ENCODE assay signal across 24 cellular contexts in genomic region chr5:914174-914573, GRCh38. TPM values are rescaled to one million over a fixed set of nuclear protein-coding genes. Genes with fewer than 3 reads are reported as not detected.
A peak's percentile ranks its signal among the peaks of the same experiment; 100 is the strongest.
DNase-seq lines count a peak whose midpoint lies in the region; ATAC-seq, FAIRE-seq and TF ChIP-seq lines count a peak whose summit lies in the region.
"Had no signal": no experiment of that assay in that cellular context is flagged by ENCODE, and none has a peak within 500 bp of the region (broad histone marks: within the 10 kb centered on the region; RNA-seq: fewer than 3 reads in every experiment).

No MANE protein-coding gene starts in this region.

- peaks cover 31% of the 10 kb centered on the region for H3K36me3 Mint-ChIP-seq in MCF 10A (ENCODE audit: insufficient read depth, unreplicated experiment)
- H3K36me3 Mint-ChIP-seq in activated T-helper 17 cell treated with anti-CD3 and anti-CD28 coated beads, Interleukin-2, amount 50 U/mL, for 72 hours (ENCODE audit: low read depth) = peaks cover 36% of the 10 kb centered on the region

- no peak for TF ChIP-seq CTCF in MCF 10A (IDR thresholded peaks at IDR 0.05; ENCODE audit: unreplicated experiment)
- no peak for TF ChIP-seq CTCF in breast epithelium (IDR thresholded peaks at IDR 0.05)
- no peak for TF ChIP-seq CTCF in keratinocyte (optimal IDR thresholded peaks at IDR 0.05 in 1 of 3, IDR thresholded peaks at IDR 0.05 in 1 of 3, conservative IDR thresholded peaks at IDR 0.05 in 1 of 3; ENCODE audit: extremely low read depth in 1 of 3, insufficient read depth in 2 of 3, low read length in 3 of 3)
- no peak for TF ChIP-seq CTCF in dorsolateral prefrontal cortex (IDR thresholded peaks at IDR 0.05 in 54 of 56, conservative IDR thresholded peaks at IDR 0.05 in 2 of 56; ENCODE audit: low read depth in 1 of 56, partially characterized antibody in 56 of 56)

- no peak for DNase-seq in MCF 10A (ENCODE audit: unreplicated experiment)
- DNase-seq in breast epithelium (ENCODE audit: low spot score in 2 of 2) = no peak
- DNase-seq in keratinocyte (ENCODE audit: low read depth, low spot score) = no peak
- no peak for DNase-seq in dorsolateral prefrontal cortex
- DNase-seq in NCI-H524 treated with DMSO at 0.1 percent for 48 hours (lab: John Stamatoyannopoulos, UW) = no peak
- DNase-seq: AML-193; CD4-positive, alpha-beta T cell; DMS53; H7; KBM-7; MG63; NCI-H1105 treated with DMSO at 0.1 percent for 48 hours; NCI-H146; NCI-H1930; NCI-H2227 treated with DMSO at 0.1 percent for 48 hours; NCI-H69; SHP77 treated with DMSO at 0.1 percent for 48 hours had no signal

- H4K20me1 ChIP-seq in keratinocyte (ENCODE audit: control insufficient read depth, extremely low read depth, insufficient read depth, low read length) = peaks cover 3% of the 10 kb centered on the region

- ATAC-seq in activated T-helper 17 cell treated with anti-CD3 and anti-CD28 coated beads, Interleukin-2, amount 50 U/mL, for 72 hours (replicated peaks) = no peak
- no peak for ATAC-seq in HG03095 (IDR thresholded peaks at IDR 0.05; ENCODE audit: unreplicated experiment)
- ATAC-seq: Panc1 had no signal

- TF ChIP-seq POLR2A in breast epithelium (IDR thresholded peaks at IDR 0.05) = no peak

- peaks cover 40% of the 10 kb centered on the region for H3K4me1 Mint-ChIP-seq in MCF 10A (ENCODE audit: insufficient read depth, unreplicated experiment)
- H3K4me1 Mint-ChIP-seq in activated T-helper 17 cell treated with anti-CD3 and anti-CD28 coated beads, Interleukin-2, amount 50 U/mL, for 72 hours = peaks cover 13% of the 10 kb centered on the region

- no peak overlapping the region for H3K4me3 ChIP-seq in breast epithelium
- no peak overlapping the region for H3K4me3 ChIP-seq in keratinocyte (ENCODE audit: control insufficient read depth in 2 of 3, extremely low read depth in 1 of 3, insufficient read depth in 2 of 3, low read depth in 1 of 3, low read length in 3 of 3)
- no peak overlapping the region for H3K4me3 ChIP-seq in dorsolateral prefrontal cortex
- H3K4me3 ChIP-seq: BLaER1 treated with 17β-estradiol and CSF1 and Interleukin-3, amounts not matched to agents 10 nM and 100 nM; MG63; SK-N-MC had no signal

- no peak overlapping the region for H3K4me2 ChIP-seq in keratinocyte (ENCODE audit: control insufficient read depth, extremely low read depth, insufficient read depth, low read depth, low read length)
- H3K4me2 ChIP-seq: BLaER1 treated with 17β-estradiol and CSF1 and Interleukin-3, amounts not matched to agents 10 nM and 100 nM had no signal

- no peaks in the 10 kb centered on the region for H3K27me3 Mint-ChIP-seq in MCF 10A (ENCODE audit: insufficient read depth, unreplicated experiment)
- no peaks in the 10 kb centered on the region for H3K27me3 Mint-ChIP-seq in activated T-helper 17 cell treated with anti-CD3 and anti-CD28 coated beads, Interleukin-2, amount 50 U/mL, for 72 hours
- H3K27me3 Mint-ChIP-seq: CD4-positive, alpha-beta T cell had no signal

- no peak overlapping the region for H3K9ac ChIP-seq in keratinocyte (ENCODE audit: control insufficient read depth, extremely low read depth, insufficient read depth, low read length)
- H3K9ac ChIP-seq: BLaER1 treated with 17β-estradiol and CSF1 and Interleukin-3, amounts not matched to agents 10 nM and 100 nM had no signal

- dilution Hi-C loops in keratinocyte (cut with MboI; ENCODE audit: extremely low pct_ligation_motif_present, low sequenced_read_pairs) = no loop called here

- POLR2A ChIA-PET in MCF 10A (lab: Yijun Ruan, JAX) = no interaction called here

- H2AFZ ChIP-seq in keratinocyte (ENCODE audit: control insufficient read depth, low read length) = no peak overlapping the region

- CTCF ChIA-PET in MCF 10A (lab: Yijun Ruan, JAX) = interaction anchor here (0.6 to 3.3 kb wide), 8 partner anchors 10 to 253 kb away, joined by 3 to 21 read pairs (median 4); no protein-coding TSS in a partner anchor

- H3K36me3 ChIP-seq in breast epithelium = no peaks in the 10 kb centered on the region
- H3K36me3 ChIP-seq in keratinocyte (ENCODE audit: control insufficient read depth in 2 of 2, extremely low read depth in 1 of 2, insufficient read depth in 2 of 2, low read length in 2 of 2) = peaks cover 1 to 32% of the 10 kb centered on the region in 2 experiments

- H3K4me3 Mint-ChIP-seq in MCF 10A (ENCODE audit: unreplicated experiment) = no peak overlapping the region
- peak overlapping the region; percentile 78 for H3K4me3 Mint-ChIP-seq in activated T-helper 17 cell treated with anti-CD3 and anti-CD28 coated beads, Interleukin-2, amount 50 U/mL, for 72 hours
- H3K4me3 Mint-ChIP-seq: CD4-positive, alpha-beta T cell had no signal

- H3K9me3 ChIP-seq in breast epithelium (no peaks in the 10 kb centered on the region), keratinocyte (ENCODE audit: control insufficient read depth, low read depth, low read length) (no peaks in the 10 kb centered on the region)
- H3K9me3 ChIP-seq: BLaER1 treated with 17β-estradiol and CSF1 and Interleukin-3, amounts not matched to agents 10 nM and 100 nM; MG63 had no signal

- H3K9me3 Mint-ChIP-seq in MCF 10A (ENCODE audit: unreplicated experiment) = no peaks in the 10 kb centered on the region
- no peaks in the 10 kb centered on the region for H3K9me3 Mint-ChIP-seq in activated T-helper 17 cell treated with anti-CD3 and anti-CD28 coated beads, Interleukin-2, amount 50 U/mL, for 72 hours
- H3K9me3 Mint-ChIP-seq: CD4-positive, alpha-beta T cell had no signal

- H3K27me3 ChIP-seq in breast epithelium (no peaks in the 10 kb centered on the region), keratinocyte (ENCODE audit: control insufficient read depth, extremely low read depth, insufficient read depth, low read length) (no peaks in the 10 kb centered on the region), dorsolateral prefrontal cortex (no peaks in the 10 kb centered on the region)
- H3K27me3 ChIP-seq: BLaER1 treated with 17β-estradiol and CSF1 and Interleukin-3, amounts not matched to agents 10 nM and 100 nM; MG63 had no signal

- no peak for FAIRE-seq in keratinocyte (lab: Jason Lieb, UNC)
- FAIRE-seq: A204.1, G401.6 had no signal

- H3K4me1 ChIP-seq in breast epithelium (no peaks in the 10 kb centered on the region), keratinocyte (ENCODE audit: control insufficient read depth, extremely low read depth, insufficient read depth, low read length) (peaks cover 19% of the 10 kb centered on the region)

- no peaks in the 10 kb centered on the region for H3K79me2 ChIP-seq in keratinocyte (ENCODE audit: control insufficient read depth, insufficient read depth, low read length)

- intact Hi-C loops in MCF 10A (cut with micrococcal nuclease) = loop anchor here (10.0 kb wide), 1 partner anchor 439 kb away; no protein-coding TSS in a partner anchor
- intact Hi-C loops in breast epithelium (cut with DNase I; ENCODE audit: low total_unique reads) = loop anchor here (2.0 to 5.0 kb wide), 2 partner anchors 33 to 188 kb away; no protein-coding TSS in a partner anchor
- intact Hi-C loops in dorsolateral prefrontal cortex (cut with DNase I) = no loop called here

- peak overlapping the region; percentile 99 for H3K27ac Mint-ChIP-seq in MCF 10A (ENCODE audit: low read depth, unreplicated experiment)
- H3K27ac Mint-ChIP-seq in activated T-helper 17 cell treated with anti-CD3 and anti-CD28 coated beads, Interleukin-2, amount 50 U/mL, for 72 hours = peak overlapping the region; percentile 98
- H3K27ac Mint-ChIP-seq: CD4-positive, alpha-beta T cell had no signal

- H3K27ac ChIP-seq in breast epithelium = no peak overlapping the region
- peak overlapping the region; percentile 93 for H3K27ac ChIP-seq in keratinocyte (ENCODE audit: control insufficient read depth, insufficient read depth, low read length)
- no peak overlapping the region for H3K27ac ChIP-seq in dorsolateral prefrontal cortex
- H3K27ac ChIP-seq: BLaER1 treated with 17β-estradiol and CSF1 and Interleukin-3, amounts not matched to agents 10 nM and 100 nM; SK-N-MC had no signal

- no TSS peak for BruUV-seq in MCF 10A (replicated peaks; lab: Mats Ljungman, UMichigan)

- H3K9me1 ChIP-seq in keratinocyte (ENCODE audit: control insufficient read depth, extremely low read depth, insufficient read depth, low read length) = no peaks in the 10 kb centered on the region

RNA-seq across cellular contexts. Expression of gene TRIP13, which starts 21.5 kb away (rescaled TPM):
- total RNA-seq in MCF 10A (2022) (13.7 and 21.4 TPM in 2 replicates), breast epithelium (1 to 10 TPM in 2 of 3 donors, under 1 TPM in 1; 0.96 to 2.3 (median 1.5) TPM), dorsolateral prefrontal cortex (1 to 10 TPM in 100 of 120 experiments, under 1 TPM in 20; 0.40 to 4.4 (median 1.5) TPM)
- total RNA-seq in activated T-helper 17 cell treated with anti-CD3 and anti-CD28 coated beads, Interleukin-2, amount 50 U/mL, for 72 hours = 10 to 100 TPM; 18.3 to 45.0 TPM
- polyA plus RNA-seq in keratinocyte = 11.2 to 37.8 TPM (median 26.1 TPM) in 3 replicates
- polyA plus RNA-seq in keratinocyte (2011; ENCODE audit: low read depth) = 3.0 TPM
- polyA plus RNA-seq in keratinocyte (2011; cell fraction: cytosol; rRNA removed) = 12.7 and 17.9 TPM in 2 replicates
- polyA plus RNA-seq in keratinocyte (2011; cell fraction: nucleus; rRNA removed) = 9.1 and 9.9 TPM in 2 replicates
- polyA plus RNA-seq in keratinocyte (2012; ENCODE audit: low replicate concordance) = 2.2 and 18.4 TPM in 2 replicates
- polyA minus RNA-seq in keratinocyte = 4.9 to 21.9 TPM (median 18.1 TPM) in 3 replicates
- polyA minus RNA-seq in keratinocyte (2011; cell fraction: cytosol; rRNA and poly(A)+ RNA removed) = 11.7 TPM
- 3.3 and 5.6 TPM in 2 replicates for polyA minus RNA-seq in keratinocyte (2011; cell fraction: nucleus; rRNA and poly(A)+ RNA removed)

RNA-seq across cellular contexts. Expression of gene BRD9, which starts 21.6 kb away (rescaled TPM):
- total RNA-seq in MCF 10A (2022) = 44.9 and 48.9 TPM in 2 replicates
- 10 to 100 TPM; 33.3 to 44.6 (median 36.1) TPM for total RNA-seq in breast epithelium
- total RNA-seq in activated T-helper 17 cell treated with anti-CD3 and anti-CD28 coated beads, Interleukin-2, amount 50 U/mL, for 72 hours = 10 to 100 TPM; 65.2 to 72.5 TPM
- 9.0 to 14.4 TPM (median 10.1 TPM) in 3 replicates for polyA plus RNA-seq in keratinocyte
- polyA plus RNA-seq in keratinocyte (2011; ENCODE audit: low read depth) = 25.4 TPM
- polyA plus RNA-seq in keratinocyte (2011; cell fraction: cytosol; rRNA removed) = 8.2 and 10.6 TPM in 2 replicates
- 35.2 and 40.1 TPM in 2 replicates for polyA plus RNA-seq in keratinocyte (2011; cell fraction: nucleus; rRNA removed)
- 16.6 and 25.9 TPM in 2 replicates for polyA plus RNA-seq in keratinocyte (2012; ENCODE audit: low replicate concordance)
- polyA minus RNA-seq in keratinocyte = 11.6 to 27.1 TPM (median 16.7 TPM) in 3 replicates
- 8.4 TPM for polyA minus RNA-seq in keratinocyte (2011; cell fraction: cytosol; rRNA and poly(A)+ RNA removed)
- 14.4 and 24.0 TPM in 2 replicates for polyA minus RNA-seq in keratinocyte (2011; cell fraction: nucleus; rRNA and poly(A)+ RNA removed)
- total RNA-seq in dorsolateral prefrontal cortex = 100 to 1,000 TPM in 37 of 120 experiments, 10 to 100 TPM in 83; 53.0 to 164 (median 82.5) TPM

Comparison
In these comparisons a context has a peak if more than half of its experiments do, and no peak if none do; other contexts are left out.
1. intact Hi-C loops: an anchor here in MCF 10A (10.0 kb wide) and breast epithelium (2.0 to 5.0 kb wide); none called in dorsolateral prefrontal cortex.